12 cellular contexts compared by ENCODE assay signal in genomic region chr6:155417454-155417853, GRCh38. TPM values are rescaled to one million over a fixed set of nuclear protein-coding genes. Genes with fewer than 3 reads are reported as not detected.
DNase-seq lines count a peak whose midpoint lies in the region; ATAC-seq lines count a peak whose summit lies in the region.
"Had no signal": no experiment of that assay in that cellular context is flagged by ENCODE, and none has a peak within 500 bp of the region (broad histone marks: within the 10 kb centered on the region; RNA-seq: fewer than 3 reads in every experiment).

No MANE protein-coding gene starts in this region.

- H3K4me1 Mint-ChIP-seq in CD8-positive, alpha-beta memory T cell, result peaks cover 22 to 37% (median 34%) of the 10 kb centered on the region in 3 donors
- H3K4me1 Mint-ChIP-seq in activated T-cell treated with anti-CD3 and anti-CD28 coated beads, Interleukin-2, amount 50 U/mL, for 72 hours (ENCODE audit: low read depth), result peaks cover 51% of the 10 kb centered on the region
- H3K4me1 Mint-ChIP-seq in naive B cell, result peaks cover 44 to 53% (median 52%) of the 10 kb centered on the region in 3 donors

- peak overlapping the region in 6 of 8 donors; percentile 7 to 97 (median 58) for H3K27ac Mint-ChIP-seq in CD8-positive, alpha-beta memory T cell
- H3K27ac Mint-ChIP-seq in activated T-cell treated with anti-CD3 and anti-CD28 coated beads, Interleukin-2, amount 50 U/mL, for 72 hours, result peak overlapping the region; percentile 98
- peak overlapping the region; percentile 51 to 99 (median 98) for H3K27ac Mint-ChIP-seq in naive B cell

- H3K27me3 Mint-ChIP-seq in CD8-positive, alpha-beta memory T cell, result no peaks in the 10 kb centered on the region
- no peaks in the 10 kb centered on the region for H3K27me3 Mint-ChIP-seq in activated T-cell treated with anti-CD3 and anti-CD28 coated beads, Interleukin-2, amount 50 U/mL, for 72 hours (ENCODE audit: low read depth)
- H3K27me3 Mint-ChIP-seq in naive B cell, result no peaks in the 10 kb centered on the region

- peaks cover 23% of the 10 kb centered on the region for H3K4me1 ChIP-seq in CD8-positive, alpha-beta memory T cell (ENCODE audit: insufficient read depth, low read length)

- POLR2A ChIA-PET in CD8-positive, alpha-beta memory T cell (lab: Charles Lee), result no interaction called here

- no peaks in the 10 kb centered on the region for H3K27me3 ChIP-seq in CD8-positive, alpha-beta memory T cell (ENCODE audit: insufficient read depth, low read length, poor library complexity, severe bottlenecking)

- H3K4me3 Mint-ChIP-seq in CD8-positive, alpha-beta memory T cell, result peak overlapping the region in 6 of 7 donors; percentile 72 to 92 (median 80)
- H3K4me3 Mint-ChIP-seq in activated T-cell treated with anti-CD3 and anti-CD28 coated beads, Interleukin-2, amount 50 U/mL, for 72 hours, result peak overlapping the region; percentile 79 to 84
- H3K4me3 Mint-ChIP-seq in naive B cell, result peak overlapping the region; percentile 68 to 99 (median 88)

- CTCF ChIA-PET in CD8-positive, alpha-beta memory T cell (lab: Charles Lee), result no interaction called here

- H3K36me3 ChIP-seq in CD8-positive, alpha-beta memory T cell (ENCODE audit: insufficient read depth, low read length), result no peaks in the 10 kb centered on the region

- H3K4me3 ChIP-seq in CD8-positive, alpha-beta memory T cell (ENCODE audit: low read length), result no peak overlapping the region

- ATAC-seq in HG02943 (IDR thresholded peaks at IDR 0.05; ENCODE audit: low read depth, unreplicated experiment), result peak; percentile 14
- no peak for ATAC-seq in activated T-cell treated with anti-CD3 and anti-CD28 coated beads, Interleukin-2, amount 50 U/mL, for 72 hours (replicated peaks in 1 of 2)
- ATAC-seq in naive B cell (ENCODE audit: low read depth in 2 of 2), result no peak
- no peak for ATAC-seq in GM18870 (IDR thresholded peaks at IDR 0.05; ENCODE audit: unreplicated experiment)
- ATAC-seq: HCT116 had no signal

- peaks cover 0 to 1% (median 0%) of the 10 kb centered on the region in 3 donors for H3K36me3 Mint-ChIP-seq in CD8-positive, alpha-beta memory T cell
- H3K36me3 Mint-ChIP-seq in activated T-cell treated with anti-CD3 and anti-CD28 coated beads, Interleukin-2, amount 50 U/mL, for 72 hours (ENCODE audit: insufficient read depth in 2 of 2), result no peaks in the 10 kb centered on the region
- H3K36me3 Mint-ChIP-seq in naive B cell, result no peaks in the 10 kb centered on the region

- no peaks in the 10 kb centered on the region for H3K9me3 ChIP-seq in CD8-positive, alpha-beta memory T cell (ENCODE audit: low read length)

- no peak overlapping the region for H3K27ac ChIP-seq in CD8-positive, alpha-beta memory T cell (ENCODE audit: low read depth, low read length)

- no peaks in the 10 kb centered on the region for H3K9me3 Mint-ChIP-seq in CD8-positive, alpha-beta memory T cell
- no peaks in the 10 kb centered on the region for H3K9me3 Mint-ChIP-seq in activated T-cell treated with anti-CD3 and anti-CD28 coated beads, Interleukin-2, amount 50 U/mL, for 72 hours
- no peaks in the 10 kb centered on the region for H3K9me3 Mint-ChIP-seq in naive B cell

- DNase-seq in CD8-positive, alpha-beta memory T cell, result no peak
- no peak for DNase-seq in activated T-cell treated with anti-CD3 and anti-CD28 coated beads, Interleukin-2, amount 50 U/mL, for 72 hours
- DNase-seq in naive B cell, result no peak
- no peak for DNase-seq in NCI-H82 (lab: John Stamatoyannopoulos, UW)
- DNase-seq in SHP77 (lab: John Stamatoyannopoulos, UW), result no peak
- DNase-seq in Kasumi-1 (lab: John Stamatoyannopoulos, UW), result no peak
- DNase-seq: SIG-M5 had no signal

RNA-seq across cellular contexts. Expression of gene NOX3, which starts 38.2 kb away (rescaled TPM):
- total RNA-seq in CD8-positive, alpha-beta memory T cell, result not detected
- not detected for polyA plus RNA-seq in CD8-positive, alpha-beta memory T cell
- not detected for total RNA-seq in activated T-cell treated with anti-CD3 and anti-CD28 coated beads, Interleukin-2, amount 50 U/mL, for 72 hours
- not detected for polyA plus RNA-seq in naive B cell (ENCODE audit: low read depth in 6 of 6)
- total RNA-seq: frontal cortex, myocyte had no signal
